ENCODE assay signal across 9 cellular contexts in the genomic region with DNA sequence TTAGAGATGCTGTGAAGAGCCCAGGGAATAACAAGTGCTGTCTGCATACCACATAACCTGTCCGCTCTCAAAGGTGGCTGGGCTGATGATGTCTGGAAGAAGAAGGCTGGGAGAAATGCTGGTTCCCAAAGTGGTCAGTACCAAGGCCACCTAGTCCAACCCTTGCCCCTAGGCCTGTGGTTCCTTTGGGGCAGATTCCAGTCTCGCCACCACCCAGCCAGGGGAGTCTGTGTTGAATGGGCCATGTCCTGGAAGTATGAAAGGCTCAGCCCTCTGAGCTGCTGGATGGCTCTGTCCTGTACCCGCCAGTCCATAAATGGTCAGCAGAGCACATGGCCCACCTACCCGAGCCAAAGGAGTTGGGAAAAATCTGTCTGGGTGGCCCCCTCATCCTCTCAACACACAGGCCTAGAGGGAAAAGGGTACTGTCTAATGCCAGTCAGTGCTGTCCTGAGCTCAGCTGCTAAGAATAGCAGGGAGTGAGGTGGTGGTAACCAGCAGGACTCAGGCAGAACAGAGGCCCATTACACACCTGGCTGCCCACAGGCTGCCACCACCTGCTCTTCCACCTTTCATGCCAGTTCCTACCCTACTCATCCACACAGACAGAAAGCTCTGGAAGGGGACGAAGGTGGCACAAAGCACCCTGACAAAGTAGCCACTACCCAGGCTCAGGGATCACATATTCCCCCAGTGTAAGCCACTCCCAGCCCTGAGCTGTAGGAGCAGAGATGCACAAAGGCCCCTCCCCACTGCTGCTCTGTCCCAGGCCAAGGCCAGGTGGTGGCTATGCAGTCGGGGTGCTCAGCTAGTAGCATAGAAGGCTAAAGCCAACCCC. TPM values are rescaled to one million over a fixed set of nuclear protein-coding genes. Genes with fewer than 3 reads are reported as not detected.
DNase-seq lines count a peak whose midpoint lies in the region; ATAC-seq and TF ChIP-seq lines count a peak whose summit lies in the region.
"Not testable (repeated sequence)": the region's sequence is repeated elsewhere in the genome, so short reads cannot be mapped to it uniquely, and the experiment has no call there.
"Had no signal": no experiment of that assay in that cellular context is flagged by ENCODE, and none has a peak within 500 bp of the region (broad histone marks: within the 10 kb centered on the region; RNA-seq: fewer than 3 reads in every experiment).

No MANE protein-coding gene starts in this region.

- CTCF ChIA-PET in activated CD4-positive, alpha-beta memory T cell treated with anti-CD3 and anti-CD28 coated beads for 36 hours (lab: Charles Lee), result interaction anchor here (1.0 to 1.1 kb wide), 2 partner anchors 14 to 323 kb away, joined by 3 read pairs; no protein-coding TSS in a partner anchor

- not testable (repeated sequence) for H3K9me3 ChIP-seq in endodermal cell (ENCODE audit: control insufficient read depth, low read length); right atrium auricular region; gastrocnemius medialis; upper lobe of right lung

- H3K4me3 ChIP-seq in endodermal cell (ENCODE audit: low read length); right atrium auricular region; gastrocnemius medialis; upper lobe of right lung: not testable (repeated sequence)

- in situ Hi-C loops in gastrocnemius medialis (cut with MboI; ENCODE audit: low sequenced_read_pairs in 4 of 4), result loop anchor here in 1 of 4 donors (25.0 kb wide), 1 partner anchor 126 kb away; a partner anchor contains a TSS

- peak; percentile 47 for DNase-seq in NCI-H2107 treated with DMSO at 0.1 percent for 48 hours (lab: John Stamatoyannopoulos, UW; ENCODE audit: unreplicated experiment)
- peak; percentile 8 for DNase-seq in activated CD4-positive, alpha-beta memory T cell treated with anti-CD3 and anti-CD28 coated beads for 36 hours
- DNase-seq in activated naive CD4-positive, alpha-beta T cell treated with anti-CD3 and anti-CD28 coated beads, Interleukin-2, amount 50 U/mL, for 72 hours (ENCODE audit: low spot score in 2 of 2), result peak; percentile 9 to 54
- DNase-seq in endodermal cell, result peak; percentile 54
- DNase-seq in right atrium auricular region (ENCODE audit: low spot score), result peak; percentile 60
- not testable (repeated sequence) for DNase-seq in natural killer cell treated with Interleukin-12 subunit alpha and Interleukin-12 subunit beta and Interleukin-15 and Interleukin-18, amount 100 ng/mL, for 72 hours (ENCODE audit: low spot score)
- DNase-seq in gastrocnemius medialis, result peak; percentile 51 to 79
- peak; percentile 63 for DNase-seq in upper lobe of right lung

- H3K27me3 ChIP-seq in endodermal cell (ENCODE audit: control insufficient read depth, insufficient read depth, low read length, poor library complexity, severe bottlenecking); right atrium auricular region; gastrocnemius medialis; upper lobe of right lung: not testable (repeated sequence)

- not testable (repeated sequence) for H3K36me3 Mint-ChIP-seq in activated CD4-positive, alpha-beta memory T cell treated with anti-CD3 and anti-CD28 coated beads for 36 hours; activated naive CD4-positive, alpha-beta T cell treated with anti-CD3 and anti-CD28 coated beads, Interleukin-2, amount 50 U/mL, for 72 hours; natural killer cell treated with Interleukin-12 subunit alpha and Interleukin-12 subunit beta and Interleukin-15 and Interleukin-18, amount 100 ng/mL, for 72 hours
- H3K36me3 Mint-ChIP-seq in endodermal cell (ENCODE audit: low read depth), result peaks cover 15% of the 10 kb centered on the region

- not testable (repeated sequence) for H3K27ac Mint-ChIP-seq in activated CD4-positive, alpha-beta memory T cell treated with anti-CD3 and anti-CD28 coated beads for 36 hours; activated naive CD4-positive, alpha-beta T cell treated with anti-CD3 and anti-CD28 coated beads, Interleukin-2, amount 50 U/mL, for 72 hours; endodermal cell; natural killer cell treated with Interleukin-12 subunit alpha and Interleukin-12 subunit beta and Interleukin-15 and Interleukin-18, amount 100 ng/mL, for 72 hours

- not testable (repeated sequence) for H3K4me3 Mint-ChIP-seq in activated CD4-positive, alpha-beta memory T cell treated with anti-CD3 and anti-CD28 coated beads for 36 hours; endodermal cell; natural killer cell treated with Interleukin-12 subunit alpha and Interleukin-12 subunit beta and Interleukin-15 and Interleukin-18, amount 100 ng/mL, for 72 hours

- H3K36me3 ChIP-seq in endodermal cell (ENCODE audit: control insufficient read depth, insufficient read depth, low read length) (peaks cover 11% of the 10 kb centered on the region), right atrium auricular region (peaks cover 10% of the 10 kb centered on the region), gastrocnemius medialis (peaks cover 0 to 20% of the 10 kb centered on the region in 2 donors), upper lobe of right lung (peaks cover 23% of the 10 kb centered on the region)

- not testable (repeated sequence) for H3K9me3 Mint-ChIP-seq in activated CD4-positive, alpha-beta memory T cell treated with anti-CD3 and anti-CD28 coated beads for 36 hours; activated naive CD4-positive, alpha-beta T cell treated with anti-CD3 and anti-CD28 coated beads, Interleukin-2, amount 50 U/mL, for 72 hours; endodermal cell; natural killer cell treated with Interleukin-12 subunit alpha and Interleukin-12 subunit beta and Interleukin-15 and Interleukin-18, amount 100 ng/mL, for 72 hours

- 86 to 88% methylated on average over 4 to 5 of the region's 6 CpGs for WGBS in endodermal cell (ENCODE audit: insufficient coverage in 1 of 2, insufficient read length in 1 of 2), 2 experiments

- intact Hi-C loops in activated CD4-positive, alpha-beta memory T cell treated with anti-CD3 and anti-CD28 coated beads for 36 hours (cut with micrococcal nuclease); upper lobe of right lung (cut with DNase I): not testable (repeated sequence)
- intact Hi-C loops in gastrocnemius medialis (cut with DNase I; ENCODE audit: low total_unique reads), result loop anchor here (5.0 kb wide), 1 partner anchor 269 kb away; no protein-coding TSS in a partner anchor

- not testable (repeated sequence) for H3K9ac ChIP-seq in endodermal cell (ENCODE audit: extremely low read depth, low read length, poor library complexity, severe bottlenecking)

- H3K27me3 Mint-ChIP-seq in activated CD4-positive, alpha-beta memory T cell treated with anti-CD3 and anti-CD28 coated beads for 36 hours; endodermal cell (ENCODE audit: insufficient read depth); natural killer cell treated with Interleukin-12 subunit alpha and Interleukin-12 subunit beta and Interleukin-15 and Interleukin-18, amount 100 ng/mL, for 72 hours: not testable (repeated sequence)

- H3K4me1 ChIP-seq in endodermal cell (ENCODE audit: control insufficient read depth, insufficient read depth, low read length) (peaks cover 10% of the 10 kb centered on the region), right atrium auricular region (peaks cover 0 to 19% of the 10 kb centered on the region in 2 donors), gastrocnemius medialis (peaks cover 52 to 65% of the 10 kb centered on the region in 2 donors), upper lobe of right lung (peaks cover 14% of the 10 kb centered on the region)

- POLR2A ChIA-PET in activated CD4-positive, alpha-beta memory T cell treated with anti-CD3 and anti-CD28 coated beads for 36 hours (lab: Charles Lee), result not testable (repeated sequence)

- TF ChIP-seq CTCF in endodermal cell (conservative IDR thresholded peaks at IDR 0.05); right atrium auricular region (IDR thresholded peaks at IDR 0.05); gastrocnemius medialis (IDR thresholded peaks at IDR 0.05 in 4 of 5, conservative IDR thresholded peaks at IDR 0.05 in 1 of 5); upper lobe of right lung (IDR thresholded peaks at IDR 0.05): not testable (repeated sequence)

- ATAC-seq in activated naive CD4-positive, alpha-beta T cell treated with anti-CD3 and anti-CD28 coated beads, Interleukin-2, amount 50 U/mL, for 72 hours, result peak in 1 of 2 donors; percentile 21
- ATAC-seq in natural killer cell treated with Interleukin-12 subunit alpha and Interleukin-12 subunit beta and Interleukin-15 and Interleukin-18, amount 100 ng/mL, for 72 hours, result peak; percentile 3 to 8
- peak; percentile 76 to 80 for ATAC-seq in gastrocnemius medialis
- peak; percentile 8 for ATAC-seq in upper lobe of right lung

- peak; percentile 44 to 56 for TF ChIP-seq POLR2A in gastrocnemius medialis (IDR thresholded peaks at IDR 0.05)

- H3K27ac ChIP-seq in endodermal cell (ENCODE audit: low read depth, low read length); right atrium auricular region; upper lobe of right lung: not testable (repeated sequence)
- H3K27ac ChIP-seq in gastrocnemius medialis, result peak overlapping the region; percentile 74 to 89 (median 82)

- H3K4me1 Mint-ChIP-seq in activated CD4-positive, alpha-beta memory T cell treated with anti-CD3 and anti-CD28 coated beads for 36 hours (ENCODE audit: low read depth); endodermal cell; natural killer cell treated with Interleukin-12 subunit alpha and Interleukin-12 subunit beta and Interleukin-15 and Interleukin-18, amount 100 ng/mL, for 72 hours (ENCODE audit: low read depth in 2 of 2): not testable (repeated sequence)

RNA-seq across cellular contexts. Expression of a gene that starts 24.8 kb away (rescaled TPM):
- total RNA-seq in activated CD4-positive, alpha-beta memory T cell treated with anti-CD3 and anti-CD28 coated beads for 36 hours, result 1 to 10 TPM; 1.9 to 2.4 TPM
- 1 to 10 TPM; 6.2 to 6.5 TPM for total RNA-seq in activated naive CD4-positive, alpha-beta T cell treated with anti-CD3 and anti-CD28 coated beads, Interleukin-2, amount 50 U/mL, for 72 hours
- total RNA-seq in endodermal cell (10 to 100 TPM; 39.2 to 42.5 TPM), right atrium auricular region (10 to 100 TPM; 15.1 to 20.0 TPM), gastrocnemius medialis (10 to 100 TPM in 2 of 4 donors, 1 to 10 TPM in 2; 6.6 to 20.0 (median 11.2) TPM), upper lobe of right lung (31.2 TPM)
- 37.2 TPM for polyA plus RNA-seq in endodermal cell (2013, experiment 1 of 2)
- 29.5 TPM for polyA plus RNA-seq in endodermal cell (2013, experiment 2 of 2)
- total RNA-seq in natural killer cell treated with Interleukin-12 subunit alpha and Interleukin-12 subunit beta and Interleukin-15 and Interleukin-18, amount 100 ng/mL, for 72 hours, result 10 to 100 TPM in 1 of 2 donors, 1 to 10 TPM in 1; 6.3 to 10.0 TPM

RNA-seq across cellular contexts. Expression of a gene that starts 28.6 kb away (rescaled TPM):
- total RNA-seq in activated CD4-positive, alpha-beta memory T cell treated with anti-CD3 and anti-CD28 coated beads for 36 hours, result 1,000 to 10,000 TPM; 1,390 to 1,409 TPM
- 1,000 to 10,000 TPM; 1,082 to 1,722 TPM for total RNA-seq in activated naive CD4-positive, alpha-beta T cell treated with anti-CD3 and anti-CD28 coated beads, Interleukin-2, amount 50 U/mL, for 72 hours
- total RNA-seq in endodermal cell, result 1,000 to 10,000 TPM; 2,483 to 3,611 TPM
- 11,872 TPM for polyA plus RNA-seq in endodermal cell (2013, experiment 1 of 2)
- polyA plus RNA-seq in endodermal cell (2013, experiment 2 of 2), result 14,577 TPM
- total RNA-seq in right atrium auricular region, result not detected
- 1,000 to 10,000 TPM; 1,591 to 3,879 TPM for total RNA-seq in natural killer cell treated with Interleukin-12 subunit alpha and Interleukin-12 subunit beta and Interleukin-15 and Interleukin-18, amount 100 ng/mL, for 72 hours
- total RNA-seq in gastrocnemius medialis, result under 1 TPM in 1 of 4 donors, not detected in 3; under 0.01 TPM
- total RNA-seq in upper lobe of right lung, result 6,622 TPM
- polyA plus RNA-seq: IgD-negative memory B cell had no signal

Comparison
In these comparisons a context has a peak if more than half of its experiments do, and no peak if none do; other contexts are left out.
1. RNA of a gene that starts 28.6 kb away (total RNA-seq): 6,622 TPM in upper lobe of right lung (single experiment), 1,591 to 3,879 TPM in natural killer cell treated with Interleukin-12 subunit alpha and Interleukin-12 subunit beta and Interleukin-15 and Interleukin-18, amount 100 ng/mL, for 72 hours, 2,483 to 3,611 TPM in endodermal cell, 1,082 to 1,722 TPM in activated naive CD4-positive, alpha-beta T cell treated with anti-CD3 and anti-CD28 coated beads, Interleukin-2, amount 50 U/mL, for 72 hours and 1,390 to 1,409 TPM in activated CD4-positive, alpha-beta memory T cell treated with anti-CD3 and anti-CD28 coated beads for 36 hours; not detected in right atrium auricular region and under 0.01 TPM in gastrocnemius medialis; every median in the first group is over 1,000 times any median in the second.